Comparison of ENCODE assay signal across 8 cellular contexts in the genomic region with DNA sequence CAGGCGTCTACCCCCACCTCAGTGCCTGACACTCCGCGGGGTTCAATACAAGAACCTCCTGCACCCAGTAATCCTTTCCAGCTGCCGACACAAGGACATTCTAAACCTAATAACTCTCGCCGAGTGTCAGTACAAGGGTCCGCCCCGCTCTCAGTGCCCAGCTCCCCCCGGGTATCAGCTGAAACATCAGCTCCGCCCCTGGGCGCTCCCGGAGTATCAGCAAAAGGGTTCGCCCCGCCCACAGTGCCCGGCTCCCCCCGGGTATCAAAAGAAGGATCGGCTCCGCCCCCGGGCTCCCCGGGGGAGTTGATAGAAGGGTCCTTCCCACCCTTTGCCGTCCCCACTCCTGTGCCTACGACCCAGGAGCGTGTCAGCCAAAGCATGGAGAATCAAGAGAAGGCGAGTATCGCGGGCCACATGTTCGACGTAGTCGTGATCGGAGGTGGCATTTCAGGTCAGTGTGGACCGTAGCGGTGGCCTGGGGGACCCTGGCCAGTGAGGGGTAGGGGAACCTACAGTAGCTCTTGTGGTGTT. TPM values are rescaled to one million over a fixed set of nuclear protein-coding genes. Genes with fewer than 3 reads are reported as not detected.
DNase-seq lines count a peak whose midpoint lies in the region; ATAC-seq and TF ChIP-seq lines count a peak whose summit lies in the region.

A gene (plus strand): TSS at position 339 of the 534 bp plus-strand sequence. CDS start 43 bp downstream, at position 382.

- H3K9me3 ChIP-seq in GM23248 (ENCODE audit: low read depth) (no peaks in the 10 kb centered on the region), psoas muscle (no peaks in the 10 kb centered on the region)

- no peaks in the 10 kb centered on the region for H3K36me3 ChIP-seq in GM23248 (ENCODE audit: low read depth)
- no peaks in the 10 kb centered on the region for H3K36me3 ChIP-seq in psoas muscle (ENCODE audit: insufficient read depth in 1 of 2, low read depth in 1 of 2)

- no peaks in the 10 kb centered on the region for H3K79me2 ChIP-seq in GM23248 (ENCODE audit: insufficient read depth)

- in situ Hi-C loops in GM23248 (cut with MboI): no loop called here
- in situ Hi-C loops in astrocyte of the spinal cord (cut with HindIII; ENCODE audit: low sequenced_read_pairs): no loop called here

- H4K20me1 ChIP-seq in GM23248 (ENCODE audit: insufficient read depth): no peaks in the 10 kb centered on the region

- no peak for TF ChIP-seq CTCF in astrocyte of the spinal cord (IDR thresholded peaks at IDR 0.05; ENCODE audit: low read depth, low read length)
- no peak for TF ChIP-seq CTCF in psoas muscle (IDR thresholded peaks at IDR 0.05)

- H3K4me1 ChIP-seq in GM23248 (ENCODE audit: insufficient read depth): no peaks in the 10 kb centered on the region
- no peaks in the 10 kb centered on the region for H3K4me1 ChIP-seq in psoas muscle

- H3K4me3 ChIP-seq in GM23248: peak within 1 kb of the TSS; percentile 76
- H3K4me3 ChIP-seq in astrocyte of the spinal cord (ENCODE audit: low read depth, low read length): peak within 1 kb of the TSS; percentile 57
- peak within 1 kb of the TSS; percentile 74 for H3K4me3 ChIP-seq in psoas muscle

- ATAC-seq in psoas muscle (peak in 3 of 4 donors; percentile 27 to 68 (median 56)), GM18858 (IDR thresholded peaks at IDR 0.05; ENCODE audit: unreplicated experiment) (no peak), GM21717 (IDR thresholded peaks at IDR 0.05; ENCODE audit: unreplicated experiment) (no peak)

- peak within 1 kb of the TSS; percentile 61 for H3K4me2 ChIP-seq in GM23248 (ENCODE audit: unreplicated experiment)

- H2AFZ ChIP-seq in GM23248: peak within 1 kb of the TSS; percentile 93

- H3K27ac ChIP-seq in GM23248 (no peak within 1 kb of the TSS), psoas muscle (peak within 1 kb of the TSS; percentile 77)

- DNase-seq in GM23248: no peak
- peak; percentile 88 for DNase-seq in SK-N-DZ (ENCODE audit: low spot score)
- DNase-seq in astrocyte of the spinal cord (ENCODE audit: low read depth, low spot score): no peak
- DNase-seq in hypothalamus (lab: John Stamatoyannopoulos, UW): peak in 49 of 51 donors; percentile 0 to 78 (median 43)
- peak; percentile 81 to 91 for DNase-seq in psoas muscle
- no peak for DNase-seq in NCI-H187 (lab: John Stamatoyannopoulos, UW)

- H3K9me2 ChIP-seq in GM23248 (ENCODE audit: insufficient read depth): no peaks in the 10 kb centered on the region

- H3F3A ChIP-seq in GM23248 (ENCODE audit: insufficient read depth): no peaks in the 10 kb centered on the region

- intact Hi-C loops in psoas muscle (cut with DNase I): loop anchor here (5.0 to 10.0 kb wide), 3 partner anchors 49 to 91 kb away; no protein-coding TSS in a partner anchor

- H3K27me3 ChIP-seq in GM23248 (replicated peaks; ENCODE audit: insufficient read depth) (no peaks in the 10 kb centered on the region), psoas muscle (ENCODE audit: insufficient read depth in 3 of 3, low read length in 2 of 3) (peaks cover 0 to 13% (median 0%) of the 10 kb centered on the region in 3 donors)

- WGBS in GM23248 (ENCODE audit: low coverage in 1 of 2, low lambda C conversion rate in 2 of 2, missing lambda C conversion rate in 2 of 2), 2 experiments: 0 to 10% methylated on average over 5 to 23 of the region's 32 CpGs
- 1 to 40% (median 2%) methylated on average over 28 to 32 of the region's 32 CpGs for WGBS in psoas muscle, 3 donors

- H3K9ac ChIP-seq in GM23248: peak within 1 kb of the TSS; percentile 93

RNA-seq across cellular contexts. Expression of the gene that starts here (rescaled TPM):
- total RNA-seq in GM23248 (2014; rRNA removed; shearing (Covaris generic)): 0.76 TPM in 1 of 2 replicates, not detected in the other
- 0.09 TPM in 1 of 2 replicates, not detected in the other for polyA plus RNA-seq in GM23248 (2016; fragmentation: Nextera tagmentation; extraction: Ambion mirVana)
- 297 and 304 TPM in 2 replicates for polyA plus RNA-seq in SK-N-DZ (2014; cell fraction: cytosol; rRNA removed)
- polyA plus RNA-seq in SK-N-DZ (2014; cell fraction: nucleus; rRNA removed): 111 and 142 TPM in 2 replicates
- total RNA-seq in psoas muscle: 100 to 1,000 TPM in 1 of 4 donors, 10 to 100 TPM in 2, 1 to 10 TPM in 1; 9.7 to 115 (median 31.4) TPM
- polyA plus RNA-seq in psoas muscle: 10 to 100 TPM; 12.3 to 67.8 (median 20.5) TPM

Comparison
In these comparisons a context has a peak if more than half of its experiments do, and no peak if none do; other contexts are left out.
1. RNA of the gene that starts here (polyA plus RNA-seq): 12.3 to 67.8 TPM in psoas muscle; 0.09 TPM in GM23248; every median in the first group is over 10 times any median in the second.
2. DNase-seq: peak in SK-N-DZ (single experiment), hypothalamus (49 of 51) and psoas muscle (2 of 2); none in GM23248 (single experiment), astrocyte of the spinal cord (single experiment) and NCI-H187 (0 of 2).
3. ATAC-seq: peak in psoas muscle (3 of 4); none in GM18858 (single experiment) and GM21717 (single experiment).
4. Peak in every context shown above with its lines, with median percentiles within 50 percentile points of each other: H3K4me3 ChIP-seq.